11 cellular contexts compared by ENCODE assay signal in genomic region chr7:100221767-100222444, GRCh38. TPM values are rescaled to one million over a fixed set of nuclear protein-coding genes. Genes with fewer than 3 reads are reported as not detected.
DNase-seq lines count a peak whose midpoint lies in the region; ATAC-seq lines count a peak whose summit lies in the region.
"Had no signal": no experiment of that assay in that cellular context is flagged by ENCODE, and none has a peak within 500 bp of the region (broad histone marks: within the 10 kb centered on the region; RNA-seq: fewer than 3 reads in every experiment).

No MANE protein-coding gene starts in this region.

- peaks cover 0 to 2% (median 0%) of the 10 kb centered on the region in 6 donors for H3K9me3 Mint-ChIP-seq in immature natural killer cell
- no peaks in the 10 kb centered on the region for H3K9me3 Mint-ChIP-seq in stimulated activated naive CD8-positive, alpha-beta T cell treated with anti-CD3 and anti-CD28 coated beads, Interleukin-15, Interleukin-2, amounts not matched to agents 100 ng/mL and 50 ng/mL, for 24 hours
- H3K9me3 Mint-ChIP-seq: neural crest cell had no signal

- ATAC-seq in GM21390 (IDR thresholded peaks at IDR 0.05; ENCODE audit: unreplicated experiment) (no peak), GM18502 (IDR thresholded peaks at IDR 0.05; ENCODE audit: poor library complexity, unreplicated experiment) (no peak)

- peak overlapping the region; percentile 86 for H3K4me3 ChIP-seq in Jurkat, Clone E6-1 (ENCODE audit: low read length)
- H3K4me3 ChIP-seq: esophagus muscularis mucosa, testis had no signal

- H3K4me1 Mint-ChIP-seq in immature natural killer cell = peaks cover 66 to 79% of the 10 kb centered on the region in 2 donors
- peaks cover 71% of the 10 kb centered on the region for H3K4me1 Mint-ChIP-seq in stimulated activated naive CD8-positive, alpha-beta T cell treated with anti-CD3 and anti-CD28 coated beads, Interleukin-15, Interleukin-2, amounts not matched to agents 100 ng/mL and 50 ng/mL, for 24 hours (ENCODE audit: low read depth)

- H3K4me3 Mint-ChIP-seq in immature natural killer cell = peak overlapping the region; percentile 90 to 98 (median 95)
- peak overlapping the region; percentile 95 for H3K4me3 Mint-ChIP-seq in stimulated activated naive CD8-positive, alpha-beta T cell treated with anti-CD3 and anti-CD28 coated beads, Interleukin-15, Interleukin-2, amounts not matched to agents 100 ng/mL and 50 ng/mL, for 24 hours
- H3K4me3 Mint-ChIP-seq: neural crest cell had no signal

- peaks cover 4 to 17% (median 4%) of the 10 kb centered on the region in 3 donors for H3K36me3 Mint-ChIP-seq in immature natural killer cell
- H3K36me3 Mint-ChIP-seq in stimulated activated naive CD8-positive, alpha-beta T cell treated with anti-CD3 and anti-CD28 coated beads, Interleukin-15, Interleukin-2, amounts not matched to agents 100 ng/mL and 50 ng/mL, for 24 hours (ENCODE audit: low read depth) = peaks cover 44% of the 10 kb centered on the region

- H3K27me3 Mint-ChIP-seq in immature natural killer cell (ENCODE audit: low read depth in 3 of 3) = peaks cover 17 to 28% (median 26%) of the 10 kb centered on the region in 3 donors
- no peaks in the 10 kb centered on the region for H3K27me3 Mint-ChIP-seq in stimulated activated naive CD8-positive, alpha-beta T cell treated with anti-CD3 and anti-CD28 coated beads, Interleukin-15, Interleukin-2, amounts not matched to agents 100 ng/mL and 50 ng/mL, for 24 hours

- H3K27ac Mint-ChIP-seq in immature natural killer cell = peak overlapping the region; percentile 95 to 99 (median 98)
- peak overlapping the region; percentile 92 for H3K27ac Mint-ChIP-seq in stimulated activated naive CD8-positive, alpha-beta T cell treated with anti-CD3 and anti-CD28 coated beads, Interleukin-15, Interleukin-2, amounts not matched to agents 100 ng/mL and 50 ng/mL, for 24 hours

- no peak for DNase-seq in Jurkat, Clone E6-1 (ENCODE audit: low read depth, low spot score)
- DNase-seq in activated CD4-positive, alpha-beta T cell treated with anti-CD3 and anti-CD28 coated beads, Interleukin-2, amount 50 U/mL, for 48 hours = peak; percentile 27 to 35
- DNase-seq in immature natural killer cell (no peak), islet precursor cell (no peak)
- DNase-seq: IMR-90, testis had no signal

RNA-seq across cellular contexts. Expression of gene PVRIG, which starts 2.2 kb away (rescaled TPM):
- polyA plus RNA-seq in Jurkat, Clone E6-1 (2012; ENCODE audit: insufficient read depth, insufficient read length) = 40.3 TPM
- polyA plus RNA-seq in immature natural killer cell = 100 to 1,000 TPM; 151 to 240 (median 209) TPM
- polyA plus RNA-seq: IMR-90 had no signal

RNA-seq across cellular contexts. Expression of gene STAG3, which starts 44.2 kb away (rescaled TPM):
- polyA plus RNA-seq in Jurkat, Clone E6-1 (2012; ENCODE audit: insufficient read depth, insufficient read length) = 20.1 TPM
- polyA plus RNA-seq in immature natural killer cell = 1 to 10 TPM in 1 of 3 donors, under 1 TPM in 2; 0.50 to 2.8 (median 0.72) TPM

RNA-seq across cellular contexts. Expression of gene GPC2, which starts 44.7 kb away (rescaled TPM):
- polyA plus RNA-seq in Jurkat, Clone E6-1 (2012; ENCODE audit: insufficient read depth, insufficient read length) = 20.1 TPM
- not detected for polyA plus RNA-seq in immature natural killer cell

RNA-seq across cellular contexts. Expression of gene GAL3ST4, which starts 53.5 kb away (rescaled TPM):
- polyA plus RNA-seq in Jurkat, Clone E6-1 (2012; ENCODE audit: insufficient read depth, insufficient read length) = 4.4 TPM
- polyA plus RNA-seq in immature natural killer cell = under 1 TPM in 1 of 3 donors, not detected in 2; 0.08 TPM

Comparison
In these comparisons a context has a peak if more than half of its experiments do, and no peak if none do; other contexts are left out.
1. DNase-seq: peak in activated CD4-positive, alpha-beta T cell treated with anti-CD3 and anti-CD28 coated beads, Interleukin-2, amount 50 U/mL, for 48 hours (2 of 2); none in Jurkat, Clone E6-1 (single experiment), immature natural killer cell (0 of 3) and islet precursor cell (single experiment).